Comparison of ENCODE assay signal across 8 cellular contexts in the genomic region with DNA sequence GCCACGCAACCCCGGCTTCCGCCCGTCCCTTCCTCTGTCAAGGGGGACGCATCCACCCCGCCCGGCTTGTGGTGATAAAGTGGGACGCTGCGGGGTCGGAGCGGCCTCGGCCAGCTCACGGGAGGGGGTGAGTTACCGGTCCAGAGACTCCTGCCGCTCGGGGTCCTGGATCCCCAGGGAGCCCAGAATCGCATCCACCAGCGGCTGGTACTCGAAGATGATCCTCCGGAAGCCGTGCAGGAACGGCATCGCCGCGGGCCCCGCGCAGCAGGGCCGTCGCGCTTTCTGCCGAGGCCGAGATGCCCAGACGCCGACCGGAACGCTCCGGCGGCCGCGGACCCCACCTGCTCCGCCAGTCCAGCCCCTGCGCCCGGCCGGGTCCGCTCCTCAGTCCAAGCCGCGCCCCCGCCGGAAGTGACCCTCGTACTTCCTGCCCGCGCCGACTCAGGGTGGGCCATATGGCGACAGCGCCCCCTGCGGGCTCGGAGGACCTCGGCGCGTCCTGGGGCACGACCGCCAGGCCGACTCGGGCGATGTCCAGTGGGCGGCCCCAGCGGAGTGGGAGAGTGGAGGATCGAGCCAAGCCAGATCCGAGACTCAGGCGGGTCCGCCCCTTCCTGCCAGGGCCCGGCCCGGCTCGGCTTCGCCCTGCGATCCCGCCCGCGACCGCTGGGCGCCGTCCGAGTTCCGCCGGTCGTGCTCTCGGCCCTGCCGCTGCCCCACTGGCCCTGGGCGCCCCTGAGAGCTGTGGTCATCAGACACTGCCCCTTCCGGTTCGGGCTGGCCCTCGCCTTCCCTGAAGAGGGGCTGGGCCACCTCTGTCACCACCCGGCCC. TPM values are rescaled to one million over a fixed set of nuclear protein-coding genes. Genes with fewer than 3 reads are reported as not detected.
DNase-seq lines count a peak whose midpoint lies in the region; ATAC-seq and TF ChIP-seq lines count a peak whose summit lies in the region.

A gene with protein sequence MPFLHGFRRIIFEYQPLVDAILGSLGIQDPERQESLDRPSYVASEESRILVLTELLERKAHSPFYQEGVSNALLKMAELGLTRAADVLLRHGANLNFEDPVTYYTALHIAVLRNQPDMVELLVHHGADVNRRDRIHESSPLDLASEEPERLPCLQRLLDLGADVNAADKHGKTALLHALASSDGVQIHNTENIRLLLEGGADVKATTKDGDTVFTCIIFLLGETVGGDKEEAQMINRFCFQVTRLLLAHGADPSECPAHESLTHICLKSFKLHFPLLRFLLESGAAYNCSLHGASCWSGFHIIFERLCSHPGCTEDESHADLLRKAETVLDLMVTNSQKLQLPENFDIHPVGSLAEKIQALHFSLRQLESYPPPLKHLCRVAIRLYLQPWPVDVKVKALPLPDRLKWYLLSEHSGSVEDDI (minus strand): TSS at position 401 of the 835 bp plus-strand sequence. CDS start 152 bp downstream, at position 249.

- peak; percentile 99 for DNase-seq in BE2C
- DNase-seq in NCI-H524 treated with DMSO at 0.1 percent for 48 hours (lab: John Stamatoyannopoulos, UW) = peak; percentile 68
- DNase-seq in activated CD4-positive, alpha-beta T cell treated with anti-CD3 and anti-CD28 coated beads for 48 hours = peak; percentile 98
- DNase-seq in coronary artery (ENCODE audit: low spot score) = peak; percentile 98
- DNase-seq in left kidney (ENCODE audit: low read depth, low spot score) = peak; percentile 99
- DNase-seq in stimulated activated CD4-positive, alpha-beta T cell treated with anti-CD3 and anti-CD28 coated beads, Interleukin-2, amount 100 ng/mL, for 24 hours = peak; percentile 99

- H3K36me3 ChIP-seq in BE2C = peaks cover 26% of the 10 kb centered on the region

- peak within 1 kb of the TSS; percentile 70 to 92 for H3K27ac ChIP-seq in coronary artery

- H3K4me1 ChIP-seq in BE2C = peaks cover 10% of the 10 kb centered on the region

- H3K27me3 ChIP-seq in BE2C = no peaks in the 10 kb centered on the region

- H3K9me3 ChIP-seq in BE2C = no peaks in the 10 kb centered on the region

- peak; percentile 70 for TF ChIP-seq CTCF in BE2C (IDR thresholded peaks at IDR 0.05; ENCODE audit: low read depth, low read length)
- peak; percentile 100 for TF ChIP-seq CTCF in coronary artery (IDR thresholded peaks at IDR 0.05)

- ATAC-seq in GM19043 (IDR thresholded peaks at IDR 0.05; ENCODE audit: low read depth, unreplicated experiment) = peak; percentile 85
- peak; percentile 80 for ATAC-seq in HG03432 (IDR thresholded peaks at IDR 0.05; ENCODE audit: unreplicated experiment)

- H3K4me3 ChIP-seq in BE2C (ENCODE audit: low read depth, low read length) (peak within 1 kb of the TSS; percentile 97), coronary artery (peak within 1 kb of the TSS; percentile 99)

RNA-seq across cellular contexts. Expression of the gene that starts here (rescaled TPM):
- polyA plus RNA-seq in BE2C (2012; ENCODE audit: insufficient read depth, insufficient read length, low read depth) = 87.7 TPM

Comparison
In these comparisons a context has a peak if more than half of its experiments do, and no peak if none do; other contexts are left out.
1. Peak in every context shown above with its lines: DNase-seq, ATAC-seq, H3K4me3 ChIP-seq and H3K27ac ChIP-seq.